In the genomic region with DNA sequence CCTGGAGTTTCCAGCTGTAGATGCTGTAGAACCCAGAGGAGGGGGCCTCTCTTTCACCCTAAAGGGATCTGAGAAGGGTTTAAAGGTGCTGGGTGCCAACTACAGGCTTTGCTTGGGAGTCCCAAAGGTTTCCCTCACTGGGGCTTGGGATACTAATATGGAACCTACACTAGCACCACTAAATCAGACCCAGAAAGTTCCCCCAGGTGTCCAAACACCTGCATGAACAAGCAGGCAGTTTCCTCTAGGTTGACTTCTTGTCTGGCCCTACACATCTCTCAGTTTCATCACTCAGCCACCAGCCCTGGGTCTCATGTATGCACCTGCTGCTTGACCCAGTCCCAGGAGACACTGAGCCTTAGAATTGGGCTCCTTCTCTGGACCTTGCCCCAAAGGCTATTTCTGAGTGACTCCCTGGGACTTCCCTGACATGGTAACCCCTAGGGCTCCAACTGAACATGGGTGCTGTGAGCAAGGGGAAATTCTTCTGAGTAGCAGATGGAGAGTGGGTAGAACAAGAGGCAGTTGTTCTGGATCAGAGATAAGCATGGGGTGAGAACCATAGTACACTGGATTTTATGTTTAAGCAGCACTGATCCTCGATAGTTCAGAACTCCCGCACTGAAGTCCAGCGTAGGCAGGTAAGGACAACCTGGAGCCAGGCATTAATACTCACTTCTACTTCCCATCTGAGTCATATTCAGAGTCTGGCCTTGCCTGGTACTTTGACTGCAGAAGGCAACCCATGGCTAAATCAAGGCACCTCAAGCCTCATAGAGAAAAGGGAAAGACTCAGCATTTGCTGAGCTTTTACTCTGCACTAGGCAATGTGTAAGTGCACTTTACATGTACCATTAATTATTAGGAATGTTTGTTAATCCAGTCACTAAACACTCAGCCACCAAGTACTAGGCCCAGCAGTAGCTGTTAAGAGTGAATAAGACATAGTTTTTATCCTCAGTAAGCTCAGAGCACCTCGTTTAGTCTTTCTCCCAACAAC, we compare ENCODE assay signal across 8 cellular contexts. TPM values are rescaled to one million over a fixed set of nuclear protein-coding genes. Genes with fewer than 3 reads are reported as not detected.
DNase-seq lines count a peak whose midpoint lies in the region; ATAC-seq and TF ChIP-seq lines count a peak whose summit lies in the region.

No MANE protein-coding gene starts in this region.

- no peak overlapping the region for H2AFZ ChIP-seq in OCI-LY3 (ENCODE audit: low read depth, low read length)

- TF ChIP-seq CTCF in OCI-LY3 (IDR thresholded peaks at IDR 0.05; ENCODE audit: low read depth, low read length) (no peak), left lung (IDR thresholded peaks at IDR 0.05) (no peak)

- H3K36me3 ChIP-seq in OCI-LY3 (replicated peaks; ENCODE audit: low read depth, low read length) (peaks cover 49% of the 10 kb centered on the region), left lung (peaks cover 0 to 64% of the 10 kb centered on the region in 2 donors)

- intact Hi-C loops in left lung (cut with DNase I) = no loop called here

- H3K4me3 ChIP-seq in OCI-LY3 (ENCODE audit: low read length) (peak overlapping the region; percentile 1; the same call in 1 of the 2 replicates), left lung (no peak overlapping the region)

- peaks cover 50% of the 10 kb centered on the region for H4K20me1 ChIP-seq in OCI-LY3 (ENCODE audit: insufficient read depth, low read length)

- peak; percentile 70 for ATAC-seq in GM18505 (IDR thresholded peaks at IDR 0.05; ENCODE audit: unreplicated experiment)
- peak; percentile 82 for ATAC-seq in GM21825 (IDR thresholded peaks at IDR 0.05; ENCODE audit: unreplicated experiment)
- peak; percentile 37 for ATAC-seq in left lung

- H3K27me3 ChIP-seq in OCI-LY3 (ENCODE audit: low read depth, low read length) (no peaks in the 10 kb centered on the region), left lung (no peaks in the 10 kb centered on the region)

- H3K9ac ChIP-seq in OCI-LY3 (ENCODE audit: low read length) = no peak overlapping the region; the same call in 1 of the 2 replicates

- DNase-seq in left lung = no peak
- DNase-seq in stimulated activated CD4-positive, alpha-beta T cell treated with anti-CD3 and anti-CD28 coated beads, Interleukin-4, amount 100 ng/mL, for 4 hours = no peak
- no peak for DNase-seq in SHP77 treated with DMSO at 0.1 percent for 48 hours (lab: John Stamatoyannopoulos, UW)
- no peak for DNase-seq in NK-92 (lab: John Stamatoyannopoulos, UW; ENCODE audit: unreplicated experiment)
- no peak for DNase-seq in SIG-M5 treated with dmso at 0.1 percent for 504 hours (lab: John Stamatoyannopoulos, UW; ENCODE audit: unreplicated experiment)

- H3K79me2 ChIP-seq in OCI-LY3 (ENCODE audit: low read length) = peaks cover 73% of the 10 kb centered on the region

- H3K4me1 ChIP-seq in OCI-LY3 (ENCODE audit: low read length) = peaks cover 42% of the 10 kb centered on the region
- peaks cover 53 to 92% of the 10 kb centered on the region in 2 donors for H3K4me1 ChIP-seq in left lung

- peak overlapping the region; percentile 66 for H3K27ac ChIP-seq in OCI-LY3 (ENCODE audit: low read length)
- H3K27ac ChIP-seq in left lung = peak overlapping the region; percentile 68 to 75

- no peak for TF ChIP-seq POLR2A in GM18505 (IDR thresholded peaks at IDR 0.05; ENCODE audit: borderline replicate concordance, extremely low read depth, insufficient read depth, insufficient read length)

- H3K9me3 ChIP-seq in OCI-LY3 (ENCODE audit: insufficient read depth, low read length) = no peaks in the 10 kb centered on the region
- H3K9me3 ChIP-seq in left lung = no peaks in the 10 kb centered on the region

- H3K4me2 ChIP-seq in OCI-LY3 (ENCODE audit: low read length) = peak overlapping the region; percentile 39

RNA-seq across cellular contexts. Expression of gene BCL2L1, which starts 16.8 kb away (rescaled TPM):
- 100 to 1,000 TPM; 122 to 181 TPM for total RNA-seq in left lung

RNA-seq across cellular contexts. Expression of gene TPX2, which starts 33.2 kb away (rescaled TPM):
- 10 to 100 TPM in 1 of 2 donors, 1 to 10 TPM in 1; 5.1 to 16.5 TPM for total RNA-seq in left lung
